In genomic region chr19:8773587-8773986, GRCh38 we compare ENCODE assay signal across 2 cellular contexts. TPM values are rescaled to one million over a fixed set of nuclear protein-coding genes. Genes with fewer than 3 reads are reported as not detected.
"Had no signal": no experiment of that assay in that cellular context is flagged by ENCODE, and none has a peak within 500 bp of the region (broad histone marks: within the 10 kb centered on the region; RNA-seq: fewer than 3 reads in every experiment).

No MANE protein-coding gene starts in this region.

RNA-seq across cellular contexts. Expression of gene OR2Z1, which starts 52.2 kb away (rescaled TPM):
- total RNA-seq: G401, GM12878 had no signal

RNA-seq across cellular contexts. Expression of gene MBD3L1, which starts 58.6 kb away (rescaled TPM):
- total RNA-seq: G401, GM12878 had no signal
